In genomic region chr2:120221616-120222015, GRCh38 we compare ENCODE assay signal across 12 cellular contexts. TPM values are rescaled to one million over a fixed set of nuclear protein-coding genes. Genes with fewer than 3 reads are reported as not detected.
DNase-seq lines count a peak whose midpoint lies in the region; ATAC-seq and TF ChIP-seq lines count a peak whose summit lies in the region.
"Had no signal": no experiment of that assay in that cellular context is flagged by ENCODE, and none has a peak within 500 bp of the region (broad histone marks: within the 10 kb centered on the region; RNA-seq: fewer than 3 reads in every experiment).

No MANE protein-coding gene starts in this region.

- CTCF ChIA-PET in WTC11 (lab: Charles Lee), result no interaction called here

- H3K9me3 Mint-ChIP-seq in WTC11 (peaks cover 11% of the 10 kb centered on the region), immature natural killer cell (no peaks in the 10 kb centered on the region)
- peaks cover 0 to under 1% of the 10 kb centered on the region in 2 donors for H3K9me3 Mint-ChIP-seq in stimulated activated naive B cell treated with anti-CD40 and anti-IgM and Interleukin-4, amounts not matched to agents 10 μg/mL and 1 μg/mL and 100 μg/mL, for 72 hours

- in situ Hi-C loops in GM13977 (cut with MboI; ENCODE audit: low pct_unique_long_range_greater_than_20kb, low sequenced_read_pairs, unreplicated experiment), result no loop called here

- H3K27me3 Mint-ChIP-seq in WTC11 (ENCODE audit: low read depth), result peaks cover 48% of the 10 kb centered on the region
- H3K27me3 Mint-ChIP-seq in immature natural killer cell (ENCODE audit: low read depth in 3 of 3), result peaks cover 2 to 7% (median 2%) of the 10 kb centered on the region in 3 donors
- no peaks in the 10 kb centered on the region for H3K27me3 Mint-ChIP-seq in stimulated activated naive B cell treated with anti-CD40 and anti-IgM and Interleukin-4, amounts not matched to agents 10 μg/mL and 1 μg/mL and 100 μg/mL, for 72 hours

- ATAC-seq in WTC11 (no peak), GM18873 (IDR thresholded peaks at IDR 0.05; ENCODE audit: low FRiP score, unreplicated experiment) (no peak)
- no peak for ATAC-seq in stimulated activated naive B cell treated with anti-CD40 and anti-IgM and Interleukin-4, amounts not matched to agents 10 μg/mL and 1 μg/mL and 100 μg/mL, for 72 hours (replicated peaks)
- ATAC-seq: heart left ventricle had no signal

- POLR2A ChIA-PET in WTC11 (lab: Charles Lee), result no interaction called here

- H3K27ac Mint-ChIP-seq in WTC11 (no peak overlapping the region), immature natural killer cell (peak overlapping the region in 4 of 6 donors; percentile 34 to 86 (median 81))
- H3K27ac Mint-ChIP-seq in stimulated activated naive B cell treated with anti-CD40 and anti-IgM and Interleukin-4, amounts not matched to agents 10 μg/mL and 1 μg/mL and 100 μg/mL, for 72 hours, result no peak overlapping the region

- H3K4me1 Mint-ChIP-seq in WTC11, result peaks cover 11% of the 10 kb centered on the region
- peaks cover 44 to 65% of the 10 kb centered on the region in 2 donors for H3K4me1 Mint-ChIP-seq in immature natural killer cell
- H3K4me1 Mint-ChIP-seq in stimulated activated naive B cell treated with anti-CD40 and anti-IgM and Interleukin-4, amounts not matched to agents 10 μg/mL and 1 μg/mL and 100 μg/mL, for 72 hours, result peaks cover 36 to 61% of the 10 kb centered on the region in 2 donors

- H3K4me3 Mint-ChIP-seq in WTC11, result peak overlapping the region; percentile 34; the same call in 1 of the 2 replicates
- H3K4me3 Mint-ChIP-seq in immature natural killer cell, result peak overlapping the region; percentile 51 to 89 (median 87)
- peak overlapping the region; percentile 84 to 91 for H3K4me3 Mint-ChIP-seq in stimulated activated naive B cell treated with anti-CD40 and anti-IgM and Interleukin-4, amounts not matched to agents 10 μg/mL and 1 μg/mL and 100 μg/mL, for 72 hours

- peak; percentile 12 for DNase-seq in activated T-cell treated with anti-CD3 and anti-CD28 coated beads, Interleukin-2, amount 50 U/mL, for 1 hour
- DNase-seq in activated T-cell treated with anti-CD3 and anti-CD28 coated beads for 4 hours, result no peak
- no peak for DNase-seq in WTC11 (ENCODE audit: low spot score)
- DNase-seq in immature natural killer cell, result no peak
- DNase-seq in stimulated activated naive B cell treated with anti-CD40 and anti-IgM and Interleukin-4, amounts not matched to agents 10 μg/mL and 1 μg/mL and 100 μg/mL, for 72 hours, result no peak
- DNase-seq in GM13977 (ENCODE audit: low spot score), result no peak
- DNase-seq in foreskin melanocyte, result no peak
- DNase-seq: NCI-H1048; NK-92 treated with Interleukin-12 subunit alpha and Interleukin-12 subunit beta, amount 100 ng/mL, for 24 hours; sigmoid colon had no signal

- H3K36me3 Mint-ChIP-seq in WTC11 (peaks cover 22% of the 10 kb centered on the region), immature natural killer cell (peaks cover 5 to 11% (median 10%) of the 10 kb centered on the region in 3 donors)
- peaks cover 39 to 57% of the 10 kb centered on the region in 2 donors for H3K36me3 Mint-ChIP-seq in stimulated activated naive B cell treated with anti-CD40 and anti-IgM and Interleukin-4, amounts not matched to agents 10 μg/mL and 1 μg/mL and 100 μg/mL, for 72 hours

- TF ChIP-seq CTCF in WTC11 (IDR thresholded peaks at IDR 0.05) (no peak), GM13977 (IDR thresholded peaks at IDR 0.05; ENCODE audit: extremely low read depth, insufficient read depth, missing control alignments) (no peak)

TF ChIP-seq in WTC11, 78 proteins besides CTCF, POLR2A, EP300 and RAD21 (continues in another document):
- TF ChIP-seq FOXP1 (CRISPR knock-in tag; IDR thresholded peaks at IDR 0.05; ENCODE audit: borderline replicate concordance) (no peak), GRHL2 (CRISPR knock-in tag; IDR thresholded peaks at IDR 0.05; ENCODE audit: insufficient replicate concordance, severe bottlenecking) (no peak), NR1H2 (CRISPR knock-in tag; IDR thresholded peaks at IDR 0.05) (no peak), ZBTB21 (CRISPR knock-in tag; IDR thresholded peaks at IDR 0.05; ENCODE audit: borderline replicate concordance) (no peak), ATF1 (CRISPR knock-in tag; IDR thresholded peaks at IDR 0.05) (no peak), MYBL2 (CRISPR knock-in tag; IDR thresholded peaks at IDR 0.05) (no peak), ZNF219 (CRISPR knock-in tag; IDR thresholded peaks at IDR 0.05; ENCODE audit: borderline replicate concordance) (no peak), ZSCAN18 (CRISPR knock-in tag; IDR thresholded peaks at IDR 0.05) (no peak), IRF2 (CRISPR knock-in tag; IDR thresholded peaks at IDR 0.05; ENCODE audit: borderline replicate concordance, low read depth) (no peak), ARID4B (CRISPR knock-in tag; IDR thresholded peaks at IDR 0.05; ENCODE audit: borderline replicate concordance) (no peak), ETV6 (CRISPR knock-in tag; IDR thresholded peaks at IDR 0.05) (no peak), CDX4 (CRISPR knock-in tag; IDR thresholded peaks at IDR 0.05; ENCODE audit: borderline replicate concordance) (no peak)
- TF ChIP-seq, protein P1, sequence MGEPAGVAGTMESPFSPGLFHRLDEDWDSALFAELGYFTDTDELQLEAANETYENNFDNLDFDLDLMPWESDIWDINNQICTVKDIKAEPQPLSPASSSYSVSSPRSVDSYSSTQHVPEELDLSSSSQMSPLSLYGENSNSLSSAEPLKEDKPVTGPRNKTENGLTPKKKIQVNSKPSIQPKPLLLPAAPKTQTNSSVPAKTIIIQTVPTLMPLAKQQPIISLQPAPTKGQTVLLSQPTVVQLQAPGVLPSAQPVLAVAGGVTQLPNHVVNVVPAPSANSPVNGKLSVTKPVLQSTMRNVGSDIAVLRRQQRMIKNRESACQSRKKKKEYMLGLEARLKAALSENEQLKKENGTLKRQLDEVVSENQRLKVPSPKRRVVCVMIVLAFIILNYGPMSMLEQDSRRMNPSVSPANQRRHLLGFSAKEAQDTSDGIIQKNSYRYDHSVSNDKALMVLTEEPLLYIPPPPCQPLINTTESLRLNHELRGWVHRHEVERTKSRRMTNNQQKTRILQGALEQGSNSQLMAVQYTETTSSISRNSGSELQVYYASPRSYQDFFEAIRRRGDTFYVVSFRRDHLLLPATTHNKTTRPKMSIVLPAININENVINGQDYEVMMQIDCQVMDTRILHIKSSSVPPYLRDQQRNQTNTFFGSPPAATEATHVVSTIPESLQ (CRISPR knock-in tag; IDR thresholded peaks at IDR 0.05), result no peak

RNA-seq across cellular contexts. Expression of gene TMEM185B, which starts 1.6 kb away (rescaled TPM):
- 9.9 to 14.9 TPM (median 14.3 TPM) in 3 replicates for total RNA-seq in WTC11 (2021)
- 10 to 100 TPM; 12.6 to 30.4 (median 20.5) TPM for polyA plus RNA-seq in immature natural killer cell

RNA-seq across cellular contexts. Expression of gene RALB, which starts 31.0 kb away (rescaled TPM):
- 17.1 to 18.0 TPM (median 17.9 TPM) in 3 replicates for total RNA-seq in WTC11 (2021)
- 10 to 100 TPM; 47.7 to 55.1 (median 54.2) TPM for polyA plus RNA-seq in immature natural killer cell

Comparison
In these comparisons a context has a peak if more than half of its experiments do, and no peak if none do; other contexts are left out.
1. H3K27ac Mint-ChIP-seq: peak in immature natural killer cell (4 of 6); none in WTC11 (single experiment) and stimulated activated naive B cell treated with anti-CD40 and anti-IgM and Interleukin-4, amounts not matched to agents 10 μg/mL and 1 μg/mL and 100 μg/mL, for 72 hours (single experiment).
2. H3K4me3 Mint-ChIP-seq: peak in every context shown above with its lines; median percentile 88 in stimulated activated naive B cell treated with anti-CD40 and anti-IgM and Interleukin-4, amounts not matched to agents 10 μg/mL and 1 μg/mL and 100 μg/mL, for 72 hours; 87 in immature natural killer cell; 34 in WTC11.